In genomic region chr6:423799-424345, GRCh38 we compare ENCODE assay signal across 18 cellular contexts. TPM values are rescaled to one million over a fixed set of nuclear protein-coding genes. Genes with fewer than 3 reads are reported as not detected.
"Had no signal": no experiment of that assay in that cellular context is flagged by ENCODE, and none has a peak within 500 bp of the region (broad histone marks: within the 10 kb centered on the region; RNA-seq: fewer than 3 reads in every experiment).

No MANE protein-coding gene starts in this region.

- H3K9ac ChIP-seq: neural progenitor cell, parathyroid adenoma had no signal

- H3K9me3 ChIP-seq: colonic mucosa had no signal

- H3K27ac Mint-ChIP-seq: activated CD8-positive, alpha-beta memory T cell treated with anti-CD3 and anti-CD28 coated beads, Interleukin-2, amount 10 ng/mL, durations not matched to agents 7 days and 5 days; activated T-cell treated with anti-CD3 and anti-CD28 coated beads, Interleukin-2, amount 50 U/mL, for 72 hours; mesothelial cell of epicardium; neural progenitor cell; type B pancreatic cell had no signal

- H3K36me3 ChIP-seq: colonic mucosa, heart left ventricle, neural progenitor cell, WERI-Rb-1 had no signal

- ATAC-seq: activated CD8-positive, alpha-beta memory T cell treated with anti-CD3 and anti-CD28 coated beads, Interleukin-2, amount 10 ng/mL, durations not matched to agents 7 days and 5 days; heart left ventricle had no signal

- H3K9me3 Mint-ChIP-seq: type B pancreatic cell had no signal

- H3K27me3 ChIP-seq: colonic mucosa, neural progenitor cell had no signal

- H2AFZ ChIP-seq: neural progenitor cell, parathyroid adenoma had no signal

- DNase-seq: activated CD4-positive, alpha-beta T cell treated with anti-CD3 and anti-CD28 coated beads, Interleukin-2, amount 50 U/mL, for 1 hour; activated CD8-positive, alpha-beta memory T cell treated with anti-CD3 and anti-CD28 coated beads, Interleukin-2, amount 10 ng/mL, durations not matched to agents 7 days and 5 days; activated T-cell treated with anti-CD3 and anti-CD28 coated beads, Interleukin-2, amount 50 U/mL, for 72 hours; caudate nucleus; colonic mucosa; foreskin melanocyte; kidney glomerular epithelial cell; retina; stimulated activated CD4-positive, alpha-beta T cell treated with anti-CD3 and anti-CD28 coated beads, Interleukin-15, amount 100 ng/mL, for 24 hours; stimulated activated CD4-positive, alpha-beta T cell treated with anti-CD3 and anti-CD28 coated beads, Interleukin-4, amount 100 ng/mL, for 4 hours; substantia nigra; WERI-Rb-1 had no signal

- H3K4me1 ChIP-seq: colonic mucosa, heart left ventricle, neural progenitor cell, parathyroid adenoma had no signal

- H3K36me3 Mint-ChIP-seq: mesothelial cell of epicardium, neural progenitor cell, type B pancreatic cell had no signal

- H3K79me2 ChIP-seq: parathyroid adenoma had no signal

- H3K27ac ChIP-seq: colonic mucosa, heart left ventricle, neural progenitor cell, parathyroid adenoma, WERI-Rb-1 had no signal

- H3K4me2 ChIP-seq: neural progenitor cell had no signal

- H3K4me3 ChIP-seq: colonic mucosa, heart left ventricle, neural progenitor cell had no signal

RNA-seq across cellular contexts. Expression of gene IRF4, which starts 32.3 kb away (rescaled TPM):
- total RNA-seq: mesothelial cell of epicardium, myocyte had no signal
